ENCODE assay signal across 10 cellular contexts in genomic region chr20:41242807-41243206, GRCh38.
"Had no signal": no experiment of that assay in that cellular context is flagged by ENCODE, and none has a peak within 500 bp of the region (broad histone marks: within the 10 kb centered on the region; RNA-seq: fewer than 3 reads in every experiment).

No MANE protein-coding gene starts in this region.

- H3K36me3 Mint-ChIP-seq: activated naive CD4-positive, alpha-beta T cell treated with anti-CD3 and anti-CD28 coated beads, Interleukin-2, amount 50 U/mL, for 72 hours; naive thymus-derived CD8-positive, alpha-beta T cell had no signal

- ATAC-seq: activated naive CD4-positive, alpha-beta T cell treated with anti-CD3 and anti-CD28 coated beads, Interleukin-2, amount 50 U/mL, for 72 hours; esophagus mucosa; lower lobe of right lung had no signal

- DNase-seq: activated CD4-positive, CD25-positive, alpha-beta regulatory T cell treated with anti-CD3 and anti-CD28 coated beads, Interleukin-2, amount 50 U/mL, for 72 hours; activated T-cell treated with anti-CD3 and anti-CD28 coated beads for 4 hours; aorta; lower lobe of right lung had no signal

- H3K27me3 ChIP-seq: right atrium auricular region had no signal

- H3K27ac Mint-ChIP-seq: activated naive CD4-positive, alpha-beta T cell treated with anti-CD3 and anti-CD28 coated beads, Interleukin-2, amount 50 U/mL, for 72 hours; type B pancreatic cell had no signal

- H3K27ac ChIP-seq: lower lobe of right lung, right atrium auricular region had no signal

- H3K9me3 Mint-ChIP-seq: activated naive CD4-positive, alpha-beta T cell treated with anti-CD3 and anti-CD28 coated beads, Interleukin-2, amount 50 U/mL, for 72 hours; naive thymus-derived CD8-positive, alpha-beta T cell had no signal

- H3K27me3 Mint-ChIP-seq: naive thymus-derived CD8-positive, alpha-beta T cell; type B pancreatic cell had no signal

- H3K36me3 ChIP-seq: lower lobe of right lung, right atrium auricular region had no signal

- H3K9me3 ChIP-seq: lower lobe of right lung, right atrium auricular region had no signal

- H3K4me3 Mint-ChIP-seq: type B pancreatic cell had no signal

- H3K4me3 ChIP-seq: lower lobe of right lung, right atrium auricular region, smooth muscle cell had no signal

- H3K4me2 ChIP-seq: smooth muscle cell had no signal
